17 cellular contexts compared by ENCODE assay signal in the genomic region with DNA sequence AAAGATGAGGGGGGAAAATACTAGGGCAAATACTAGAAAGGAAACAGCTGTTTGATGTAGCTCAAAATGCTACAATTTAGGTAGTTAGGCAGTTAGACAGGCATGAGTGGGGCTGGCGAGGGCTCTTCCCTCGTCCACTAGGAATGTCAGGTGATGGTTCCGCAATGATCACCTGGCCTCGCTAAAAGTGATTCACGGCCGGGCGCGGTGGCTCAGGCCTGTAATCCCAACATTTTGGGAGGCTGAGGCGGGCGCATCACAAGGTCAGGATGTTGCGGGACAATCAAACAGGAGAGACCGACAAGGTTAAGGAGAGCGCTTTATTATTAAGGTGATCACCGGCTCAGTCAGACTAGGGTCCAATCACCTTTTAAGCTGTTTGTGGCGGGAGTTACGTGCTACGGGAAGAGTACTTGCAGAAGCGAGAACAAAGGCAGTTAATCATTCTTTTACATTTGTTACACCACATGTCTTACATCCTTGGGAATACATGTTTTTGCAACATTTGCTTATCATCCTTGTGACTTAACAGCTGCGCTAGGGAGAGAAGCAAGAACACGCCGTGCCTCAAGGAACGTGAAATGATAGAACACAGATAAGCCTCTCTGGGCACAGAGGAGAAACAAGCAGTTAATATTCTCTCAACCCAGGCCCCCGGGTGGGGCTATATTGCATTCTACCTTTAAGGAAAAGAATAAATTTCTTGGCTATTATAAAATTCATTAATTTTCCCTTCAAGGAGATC.
DNase-seq lines count a peak whose midpoint lies in the region; ATAC-seq, FAIRE-seq and TF ChIP-seq lines count a peak whose summit lies in the region.
"Had no signal": no experiment of that assay in that cellular context is flagged by ENCODE, and none has a peak within 500 bp of the region (broad histone marks: within the 10 kb centered on the region; RNA-seq: fewer than 3 reads in every experiment).

No MANE protein-coding gene starts in this region.

- CTCF ChIA-PET in RWPE1 (lab: Yijun Ruan, JAX), result no interaction called here

- H3K9me3 ChIP-seq in left ventricle myocardium inferior (replicated peaks), result no peaks in the 10 kb centered on the region
- H3K9me3 ChIP-seq in hepatocyte (ENCODE audit: low read depth), result no peaks in the 10 kb centered on the region
- no peaks in the 10 kb centered on the region for H3K9me3 ChIP-seq in smooth muscle cell (replicated peaks; ENCODE audit: low read depth)
- H3K9me3 ChIP-seq: BLaER1 treated with 17β-estradiol and CSF1 and Interleukin-3, amounts not matched to agents 10 nM and 100 nM had no signal

- H4K20me1 ChIP-seq in hepatocyte (ENCODE audit: insufficient read depth, poor library complexity, severe bottlenecking), result no peaks in the 10 kb centered on the region
- no peaks in the 10 kb centered on the region for H4K20me1 ChIP-seq in smooth muscle cell (ENCODE audit: low read depth)
- H4K20me1 ChIP-seq: BLaER1 treated with 17β-estradiol and CSF1 and Interleukin-3, amounts not matched to agents 10 nM and 100 nM had no signal

- H3K4me3 ChIP-seq in left ventricle myocardium inferior (no peak overlapping the region), hepatocyte (no peak overlapping the region), smooth muscle cell (no peak overlapping the region)
- H3K4me3 ChIP-seq: BLaER1 treated with 17β-estradiol and CSF1 and Interleukin-3, amounts not matched to agents 10 nM and 100 nM had no signal

- H3K9ac ChIP-seq in smooth muscle cell (ENCODE audit: low read depth), result no peak overlapping the region
- H3K9ac ChIP-seq: BLaER1 treated with 17β-estradiol and CSF1 and Interleukin-3, amounts not matched to agents 10 nM and 100 nM had no signal

- FAIRE-seq in GM19239 (lab: Jason Lieb, UNC), result no peak
- FAIRE-seq: GM12891 had no signal

- no peaks in the 10 kb centered on the region for H3K27me3 ChIP-seq in left ventricle myocardium inferior (ENCODE audit: low read depth)
- H3K27me3 ChIP-seq in hepatocyte, result no peaks in the 10 kb centered on the region
- H3K27me3 ChIP-seq in smooth muscle cell (ENCODE audit: low read depth), result no peaks in the 10 kb centered on the region
- H3K27me3 ChIP-seq: BLaER1 treated with 17β-estradiol and CSF1 and Interleukin-3, amounts not matched to agents 10 nM and 100 nM had no signal

- POLR2A ChIA-PET in RWPE1 (lab: Yijun Ruan, JAX; ENCODE audit: low non-redundant PET), result no interaction called here

- H3K27ac ChIP-seq in left ventricle myocardium inferior (replicated peaks) (no peak overlapping the region), hepatocyte (peak overlapping the region; percentile 73), smooth muscle cell (ENCODE audit: low read depth) (peak overlapping the region; percentile 56), RWPE1 (no peak overlapping the region)
- H3K27ac ChIP-seq: BLaER1 treated with 17β-estradiol and CSF1 and Interleukin-3, amounts not matched to agents 10 nM and 100 nM had no signal

- ATAC-seq in left ventricle myocardium superior, result peak; percentile 46

- H3K36me3 ChIP-seq in left ventricle myocardium inferior (no peaks in the 10 kb centered on the region), hepatocyte (replicated peaks; ENCODE audit: insufficient read depth, low read depth) (no peaks in the 10 kb centered on the region), smooth muscle cell (ENCODE audit: low read depth) (no peaks in the 10 kb centered on the region)
- H3K36me3 ChIP-seq: BLaER1 treated with 17β-estradiol and CSF1 and Interleukin-3, amounts not matched to agents 10 nM and 100 nM had no signal

- H2AFZ ChIP-seq in hepatocyte, result no peak overlapping the region
- peak overlapping the region; percentile 3 for H2AFZ ChIP-seq in smooth muscle cell (ENCODE audit: low read depth)

- DNase-seq in left ventricle myocardium superior, result no peak
- no peak for DNase-seq in left ventricle myocardium inferior
- DNase-seq in hepatocyte (ENCODE audit: low spot score), result peak; percentile 6
- DNase-seq in smooth muscle cell (lab: John Stamatoyannopoulos, UW; ENCODE audit: unreplicated experiment), result no peak
- DNase-seq in GM19239 (ENCODE audit: insufficient read length, low spot score), result no peak
- no peak for DNase-seq in NCI-H1092 treated with DMSO at 0.1 percent for 48 hours (lab: John Stamatoyannopoulos, UW)
- no peak for DNase-seq in RWPE1 (ENCODE audit: low spot score)
- DNase-seq: 8988T; AML-193; Calu3; CD4-positive, CD25-positive, alpha-beta regulatory T cell; DMS 273 treated with DMSO at 0.1 percent for 48 hours; DMS79; GOT3; H9 had no signal

- H3K4me2 ChIP-seq in hepatocyte, result no peak overlapping the region
- peak overlapping the region; percentile 2 for H3K4me2 ChIP-seq in smooth muscle cell
- H3K4me2 ChIP-seq: BLaER1 treated with 17β-estradiol and CSF1 and Interleukin-3, amounts not matched to agents 10 nM and 100 nM had no signal

- intact Hi-C loops in left ventricle myocardium superior (cut with micrococcal nuclease) (no loop called here), left ventricle myocardium inferior (cut with micrococcal nuclease) (no loop called here)

- H3F3A ChIP-seq in smooth muscle cell (ENCODE audit: low read depth), result peaks cover 10% of the 10 kb centered on the region

- no peaks in the 10 kb centered on the region for H3K9me2 ChIP-seq in hepatocyte (replicated peaks; ENCODE audit: insufficient read depth)

- TF ChIP-seq CTCF in left ventricle myocardium inferior (IDR thresholded peaks at IDR 0.05; ENCODE audit: borderline replicate concordance) (no peak), hepatocyte (IDR thresholded peaks at IDR 0.05; ENCODE audit: poor library complexity) (no peak), smooth muscle cell (IDR thresholded peaks at IDR 0.05; ENCODE audit: borderline replicate concordance, insufficient read depth, poor library complexity, severe bottlenecking) (no peak), RWPE1 (conservative IDR thresholded peaks at IDR 0.05; ENCODE audit: low read depth) (no peak)

- WGBS in hepatocyte (ENCODE audit: low lambda C conversion rate, missing lambda C conversion rate), result 92% methylated on average over 23 of the region's 23 CpGs
- WGBS in smooth muscle cell (ENCODE audit: low lambda C conversion rate), result 69% methylated on average over 23 of the region's 23 CpGs

- no peaks in the 10 kb centered on the region for H3K79me2 ChIP-seq in hepatocyte
- H3K79me2 ChIP-seq in smooth muscle cell (ENCODE audit: low read depth), result no peaks in the 10 kb centered on the region

- H3K4me1 ChIP-seq in left ventricle myocardium inferior (no peaks in the 10 kb centered on the region), hepatocyte (ENCODE audit: insufficient read depth) (peaks cover 16% of the 10 kb centered on the region), smooth muscle cell (ENCODE audit: low read depth) (peaks cover 26% of the 10 kb centered on the region)

Comparison
In these comparisons a context has a peak if more than half of its experiments do, and no peak if none do; other contexts are left out.
1. H3K27ac ChIP-seq: peak in hepatocyte (single experiment) and smooth muscle cell (single experiment); none in left ventricle myocardium inferior (single experiment) and RWPE1 (single experiment).